ENCODE assay signal across 19 cellular contexts in the genomic region with DNA sequence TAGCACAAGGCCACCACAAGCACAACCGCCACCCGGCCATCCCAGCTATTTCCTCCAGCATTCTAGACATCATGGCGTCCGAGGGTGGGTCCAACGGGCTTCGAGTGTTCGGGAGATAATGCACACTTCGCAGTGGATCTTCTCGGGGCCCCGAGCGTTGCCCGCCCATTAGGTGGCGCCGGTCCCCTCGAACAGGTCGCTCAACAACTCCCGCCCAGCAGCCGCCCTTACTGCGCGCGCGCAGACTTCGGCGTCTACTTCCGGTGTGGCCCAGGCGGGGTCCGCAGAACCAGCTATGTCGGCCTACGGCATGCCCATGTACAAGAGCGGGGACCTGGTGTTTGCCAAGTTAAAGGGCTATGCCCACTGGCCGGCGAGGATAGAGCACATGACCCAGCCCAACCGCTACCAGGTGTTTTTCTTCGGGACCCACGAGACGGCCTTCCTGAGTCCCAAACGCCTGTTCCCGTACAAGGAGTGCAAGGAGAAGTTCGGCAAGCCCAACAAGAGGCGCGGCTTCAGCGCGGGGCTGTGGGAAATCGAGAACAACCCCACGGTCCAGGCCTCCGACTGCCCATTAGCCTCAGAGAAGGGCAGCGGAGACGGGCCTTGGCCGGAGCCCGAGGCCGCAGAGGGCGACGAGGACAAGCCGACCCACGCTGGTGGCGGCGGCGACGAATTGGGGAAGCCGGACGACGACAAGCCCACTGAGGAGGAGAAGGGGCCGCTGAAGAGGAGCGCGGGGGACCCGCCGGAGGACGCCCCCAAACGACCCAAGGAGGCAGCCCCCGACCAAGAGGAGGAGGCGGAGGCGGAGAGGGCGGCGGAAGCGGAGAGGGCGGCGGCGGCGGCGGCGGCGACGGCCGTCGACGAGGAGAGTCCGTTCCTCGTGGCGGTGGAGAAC. TPM values are rescaled to one million over a fixed set of nuclear protein-coding genes. Genes with fewer than 3 reads are reported as not detected.
"Had no signal": no experiment of that assay in that cellular context is flagged by ENCODE, and none has a peak within 500 bp of the region (broad histone marks: within the 10 kb centered on the region; RNA-seq: fewer than 3 reads in every experiment).

A gene (plus strand): TSS at position 286 of the 904 bp plus-strand sequence. CDS start 10 bp downstream, at position 296.

- H2AFZ ChIP-seq: parathyroid adenoma had no signal

- H3K36me3 ChIP-seq: tibial nerve had no signal

- H3K4me1 ChIP-seq: foreskin keratinocyte, parathyroid adenoma, tibial nerve had no signal

- DNase-seq: activated CD4-positive, alpha-beta T cell treated with anti-CD3 and anti-CD28 coated beads, Interleukin-2, amount 50 U/mL, for 1 hour; activated naive CD4-positive, alpha-beta T cell treated with Interleukin-2 at 50 U/mL for 16 hours; anterior cingulate cortex; cerebellar nuclear complex; dermis blood vessel endothelial cell; effector memory CD8-positive, alpha-beta T cell; foreskin keratinocyte; glutamatergic neuron; immature natural killer cell; left colon; naive thymus-derived CD4-positive, alpha-beta T cell; stimulated activated CD4-positive, alpha-beta T cell treated with anti-CD3 and anti-CD28 coated beads, Interleukin-4, amount 100 ng/mL, for 1 hour; stimulated activated naive B cell treated with anti-CD40 and anti-IgM and Interleukin-4, amounts not matched to agents 10 μg/mL and 1 μg/mL and 100 μg/mL, for 72 hours had no signal

- H3K79me2 ChIP-seq: parathyroid adenoma had no signal

- H3K4me3 ChIP-seq: mucosa of descending colon, tibial nerve had no signal

- H3K9me3 ChIP-seq: tibial nerve had no signal

- ATAC-seq: effector memory CD8-positive, alpha-beta T cell; foreskin keratinocyte; left colon; mucosa of descending colon; naive thymus-derived CD4-positive, alpha-beta T cell; stimulated activated naive B cell treated with anti-CD40 and anti-IgM and Interleukin-4, amounts not matched to agents 10 μg/mL and 1 μg/mL and 100 μg/mL, for 72 hours had no signal

- H3K27me3 ChIP-seq: foreskin keratinocyte, tibial nerve had no signal

- H3K27ac ChIP-seq: foreskin keratinocyte, parathyroid adenoma, tibial nerve had no signal

- H3K9ac ChIP-seq: parathyroid adenoma had no signal

RNA-seq across cellular contexts. Expression of the gene that starts here (rescaled TPM):
- total RNA-seq: activated CD8-positive, alpha-beta memory T cell treated with anti-CD3 and anti-CD28 coated beads for 36 hours; activated T-helper 1 cell treated with anti-CD3 and anti-CD28 coated beads, Interleukin-12 subunit alpha, Interleukin-12 subunit beta, Interleukin-2, Interleukin-4 antibody, amounts not matched to agents 30 ng/mL and 10 ng/mL and 1 ng/mL, durations not matched to agents 14 hours and 24 hours and 36 hours; dermis blood vessel endothelial cell; foreskin keratinocyte; left colon; mucosa of descending colon; naive thymus-derived CD4-positive, alpha-beta T cell; renal cortical epithelial cell had no signal
